ENCODE assay signal across 16 cellular contexts in the genomic region with DNA sequence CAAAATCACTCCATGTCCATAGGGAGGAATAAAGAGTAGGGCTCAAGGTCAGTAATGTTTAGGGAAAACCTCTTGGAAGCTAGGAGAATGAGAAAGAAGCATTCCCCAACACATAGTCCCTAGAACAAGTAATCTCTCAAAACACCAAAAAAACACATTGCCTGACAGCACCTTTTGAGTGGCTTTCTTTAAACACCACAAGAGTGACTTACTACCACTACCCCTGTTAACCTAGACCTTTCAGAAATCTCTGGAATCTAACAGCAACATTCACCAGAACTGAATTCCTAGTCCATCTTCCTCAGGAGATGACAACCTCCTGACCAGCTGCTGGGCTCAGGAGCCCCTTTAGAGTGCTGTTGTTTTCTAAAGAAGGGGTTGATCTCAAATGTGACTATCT.
"Had no signal": no experiment of that assay in that cellular context is flagged by ENCODE, and none has a peak within 500 bp of the region (broad histone marks: within the 10 kb centered on the region; RNA-seq: fewer than 3 reads in every experiment).

No MANE protein-coding gene starts in this region.

- H3K27ac Mint-ChIP-seq: activated CD8-positive, alpha-beta T cell treated with anti-CD3 and anti-CD28 coated beads, Interleukin-2, amount 10 ng/mL, durations not matched to agents 7 days and 5 days; activated T-helper 1 cell treated with anti-CD3 and anti-CD28 coated beads, Interleukin-12 subunit alpha, Interleukin-12 subunit beta, Interleukin-2, Interleukin-4 antibody, amounts not matched to agents 30 ng/mL and 10 ng/mL and 1 ng/mL, durations not matched to agents 14 hours and 24 hours and 36 hours; T-cell had no signal

- H3K27ac ChIP-seq: body of pancreas, ovary, stomach, uterus had no signal

- H3K4me3 ChIP-seq: body of pancreas, lung, ovary, stomach, uterus had no signal

- H3K36me3 ChIP-seq: ovary, uterus had no signal

- H3K36me3 Mint-ChIP-seq: T-cell had no signal

- H3K4me3 Mint-ChIP-seq: activated CD8-positive, alpha-beta T cell treated with anti-CD3 and anti-CD28 coated beads, Interleukin-2, amount 10 ng/mL, durations not matched to agents 7 days and 5 days; activated T-helper 1 cell treated with anti-CD3 and anti-CD28 coated beads, Interleukin-12 subunit alpha, Interleukin-12 subunit beta, Interleukin-2, Interleukin-4 antibody, amounts not matched to agents 30 ng/mL and 10 ng/mL and 1 ng/mL, durations not matched to agents 14 hours and 24 hours and 36 hours; T-cell had no signal

- H3K27me3 ChIP-seq: body of pancreas, ovary, stomach, uterus had no signal

- ATAC-seq: activated CD8-positive, alpha-beta T cell treated with anti-CD3 and anti-CD28 coated beads, Interleukin-2, amount 10 ng/mL, durations not matched to agents 7 days and 5 days; body of pancreas; T-cell had no signal

- H3K9me3 ChIP-seq: body of pancreas, ovary, stomach, uterus had no signal

- H3K4me1 ChIP-seq: body of pancreas had no signal

- H3K4me1 Mint-ChIP-seq: T-cell had no signal

- DNase-seq: activated CD4-positive, alpha-beta T cell treated with anti-CD3 and anti-CD28 coated beads for 1 hour; activated CD8-positive, alpha-beta T cell treated with anti-CD3 and anti-CD28 coated beads, Interleukin-2, amount 10 ng/mL, durations not matched to agents 7 days and 5 days; activated naive CD4-positive, alpha-beta T cell; body of pancreas; central memory CD4-positive, alpha-beta T cell; dermis blood vessel endothelial cell; erythroblast; left cardiac atrium; ovary; stimulated activated CD4-positive, alpha-beta T cell treated with anti-CD3 and anti-CD28 coated beads, Interleukin-4, amount 100 ng/mL, for 4 hours; stomach; T-cell; T1000; uterus had no signal
